ENCODE assay signal across 11 cellular contexts in genomic region chr9:110351009-110351467, GRCh38. TPM values are rescaled to one million over a fixed set of nuclear protein-coding genes. Genes with fewer than 3 reads are reported as not detected.
DNase-seq lines count a peak whose midpoint lies in the region; ATAC-seq, FAIRE-seq and TF ChIP-seq lines count a peak whose summit lies in the region.
"Had no signal": no experiment of that assay in that cellular context is flagged by ENCODE, and none has a peak within 500 bp of the region (broad histone marks: within the 10 kb centered on the region; RNA-seq: fewer than 3 reads in every experiment).

No MANE protein-coding gene starts in this region.

- H3K4me1 Mint-ChIP-seq in T-helper 2 cell treated with Interferon-gamma antibody and Interleukin-4, amounts not matched to agents 5 μg/mL and 100 μg/mL, for 36 hours (ENCODE audit: low read depth): peaks cover 3% of the 10 kb centered on the region
- H3K4me1 Mint-ChIP-seq: nephron progenitor cell had no signal

- no peak for TF ChIP-seq CTCF in HepG2 (CRISPR knock-in tag; IDR thresholded peaks at IDR 0.05)

- WGBS in HepG2 (ENCODE audit: low lambda C conversion rate): 0% methylated on average over 1 of the region's 1 CpG

- TF ChIP-seq RAD21 in HepG2 (CRISPR knock-in tag; IDR thresholded peaks at IDR 0.05): no peak

- in situ Hi-C loops in HepG2 (cut with HindIII; ENCODE audit: extremely low pct_ligation_motif_present, low pct_unique_long_range_greater_than_20kb): no loop called here

- no peak overlapping the region for H3K4me3 ChIP-seq in HepG2 (replicated peaks in 1 of 3; ENCODE audit: insufficient read depth in 1 of 3, low read depth in 2 of 3, low read length in 3 of 3)

- no peak overlapping the region for H3K27ac Mint-ChIP-seq in T-helper 2 cell treated with Interferon-gamma antibody and Interleukin-4, amounts not matched to agents 5 μg/mL and 100 μg/mL, for 36 hours
- H3K27ac Mint-ChIP-seq: nephron progenitor cell had no signal

- no peaks in the 10 kb centered on the region for H3K36me3 ChIP-seq in HepG2 (replicated peaks in 1 of 2; ENCODE audit: control insufficient read depth in 1 of 2, insufficient read depth in 2 of 2, low read length in 2 of 2)

- no peak for ATAC-seq in HepG2

- intact Hi-C loops in HepG2 (cut with micrococcal nuclease; ENCODE audit: unreplicated experiment): no loop called here

- POLR2A ChIA-PET in HepG2 (lab: Yijun Ruan, JAX): no interaction called here

- DNase-seq in A172 (ENCODE audit: low spot score): peak; percentile 99
- peak; percentile 45 for DNase-seq in GM04503 (ENCODE audit: low read depth)
- peak; percentile 31 for DNase-seq in T1000 (lab: John Stamatoyannopoulos, UW)
- DNase-seq in fibroblast of the conjunctiva (ENCODE audit: low read depth): peak; percentile 36
- no peak for DNase-seq in NCI-H526 (lab: John Stamatoyannopoulos, UW)
- DNase-seq in NCI-H2081 treated with DMSO at 0.1 percent for 48 hours (lab: John Stamatoyannopoulos, UW): no peak
- DNase-seq in T-helper 2 cell treated with Interferon-gamma antibody and Interleukin-4, amounts not matched to agents 5 μg/mL and 100 μg/mL, for 36 hours (ENCODE audit: low spot score): no peak
- DNase-seq in HepG2 (ENCODE audit: low spot score): no peak
- DNase-seq: activated naive CD4-positive, alpha-beta T cell; nephron progenitor cell had no signal

- TF ChIP-seq EP300 in HepG2 (IDR thresholded peaks at IDR 0.05; ENCODE audit: low read depth in 2 of 2, low read length in 2 of 2) (no peak), HepG2 (CRISPR knock-in tag; IDR thresholded peaks at IDR 0.05; ENCODE audit: borderline replicate concordance) (no peak)

- no peak overlapping the region for H2AFZ ChIP-seq in HepG2 (ENCODE audit: low read length)

- H3K36me3 Mint-ChIP-seq in T-helper 2 cell treated with Interferon-gamma antibody and Interleukin-4, amounts not matched to agents 5 μg/mL and 100 μg/mL, for 36 hours (ENCODE audit: low read depth): no peaks in the 10 kb centered on the region

- H3K4me3 Mint-ChIP-seq in T-helper 2 cell treated with Interferon-gamma antibody and Interleukin-4, amounts not matched to agents 5 μg/mL and 100 μg/mL, for 36 hours: no peak overlapping the region
- H3K4me3 Mint-ChIP-seq: nephron progenitor cell had no signal

- H3K27me3 Mint-ChIP-seq in T-helper 2 cell treated with Interferon-gamma antibody and Interleukin-4, amounts not matched to agents 5 μg/mL and 100 μg/mL, for 36 hours (ENCODE audit: low read depth): no peaks in the 10 kb centered on the region

- no peaks in the 10 kb centered on the region for H3K27me3 ChIP-seq in HepG2 (ENCODE audit: control insufficient read depth in 1 of 2, insufficient read depth in 2 of 2, low read length in 2 of 2)

- BruUV-seq in HepG2 (replicated peaks; lab: Mats Ljungman, UMichigan): no TSS peak

- no peak for FAIRE-seq in HepG2 (lab: Jason Lieb, UNC)

- no peaks in the 10 kb centered on the region for H3K9me3 Mint-ChIP-seq in T-helper 2 cell treated with Interferon-gamma antibody and Interleukin-4, amounts not matched to agents 5 μg/mL and 100 μg/mL, for 36 hours
- H3K9me3 Mint-ChIP-seq: nephron progenitor cell had no signal

- no peak overlapping the region for H3K4me2 ChIP-seq in HepG2 (ENCODE audit: low read depth, low read length)

- H3K9ac ChIP-seq in HepG2 (ENCODE audit: insufficient read depth, low read depth, low read length): no peak overlapping the region

- no peaks in the 10 kb centered on the region for H3K4me1 ChIP-seq in HepG2 (ENCODE audit: insufficient read depth, low read length)

- H3K79me2 ChIP-seq in HepG2 (ENCODE audit: insufficient read depth, low read length): no peaks in the 10 kb centered on the region

- no peaks in the 10 kb centered on the region for H4K20me1 ChIP-seq in HepG2 (ENCODE audit: insufficient read depth, low read length)

- H3K9me3 ChIP-seq in HepG2 (ENCODE audit: low read length): no peaks in the 10 kb centered on the region

- CTCF ChIA-PET in HepG2 (lab: Yijun Ruan, JAX; ENCODE audit: low intra/inter-chr PET ratio, low total read pairs): no interaction called here

- no peak overlapping the region for H3K27ac ChIP-seq in HepG2 (ENCODE audit: extremely low read length, insufficient read depth, low read length)

- no peak for TF ChIP-seq POLR2A in HepG2 (IDR thresholded peaks at IDR 0.05; ENCODE audit: insufficient read depth in 1 of 2, low read depth in 2 of 2, low read length in 2 of 2)

TF ChIP-seq in HepG2, 621 proteins besides CTCF, POLR2A, EP300 and RAD21 (continues in another document):
- no peak for TF ChIP-seq KDM5B (CRISPR knock-in tag; IDR thresholded peaks at IDR 0.05; ENCODE audit: borderline replicate concordance)
- no peak for TF ChIP-seq ZBTB1 (CRISPR knock-in tag; IDR thresholded peaks at IDR 0.05; ENCODE audit: borderline replicate concordance)
- no peak for TF ChIP-seq ATF1 (CRISPR knock-in tag; IDR thresholded peaks at IDR 0.05)
- no peak for TF ChIP-seq CREB3 (CRISPR knock-in tag; IDR thresholded peaks at IDR 0.05)
- TF ChIP-seq YEATS4 (CRISPR knock-in tag; IDR thresholded peaks at IDR 0.05; ENCODE audit: borderline replicate concordance): no peak
- no peak for TF ChIP-seq ZNF800 (CRISPR knock-in tag; IDR thresholded peaks at IDR 0.05)
- TF ChIP-seq, protein P1, sequence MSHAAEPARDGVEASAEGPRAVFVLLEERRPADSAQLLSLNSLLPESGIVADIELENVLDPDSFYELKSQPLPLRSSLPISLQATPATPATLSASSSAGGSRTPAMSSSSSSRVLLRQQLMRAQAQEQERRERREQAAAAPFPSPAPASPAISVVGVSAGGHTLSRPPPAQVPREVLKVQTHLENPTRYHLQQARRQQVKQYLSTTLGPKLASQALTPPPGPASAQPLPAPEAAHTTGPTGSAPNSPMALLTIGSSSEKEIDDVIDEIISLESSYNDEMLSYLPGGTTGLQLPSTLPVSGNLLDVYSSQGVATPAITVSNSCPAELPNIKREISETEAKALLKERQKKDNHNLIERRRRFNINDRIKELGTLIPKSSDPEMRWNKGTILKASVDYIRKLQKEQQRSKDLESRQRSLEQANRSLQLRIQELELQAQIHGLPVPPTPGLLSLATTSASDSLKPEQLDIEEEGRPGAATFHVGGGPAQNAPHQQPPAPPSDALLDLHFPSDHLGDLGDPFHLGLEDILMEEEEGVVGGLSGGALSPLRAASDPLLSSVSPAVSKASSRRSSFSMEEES (CRISPR knock-in tag; IDR thresholded peaks at IDR 0.05): no peak
- no peak for TF ChIP-seq TRIM24 (CRISPR knock-in tag; IDR thresholded peaks at IDR 0.05)
- TF ChIP-seq ZNF713 (CRISPR knock-in tag; IDR thresholded peaks at IDR 0.05): no peak

RNA-seq across cellular contexts. Expression of gene TXNDC8, which starts 13.4 kb away (rescaled TPM):
- not detected in 2 replicates for total RNA-seq in A172 (2014; rRNA removed; shearing (Covaris generic))
- total RNA-seq in HepG2 (2016; rRNA removed; fragmentation: Illumina TruSeq; extraction: Trizol): not detected in 2 replicates
- total RNA-seq in HepG2 (2016; cell fraction: cytosol; rRNA removed; fragmentation: Illumina TruSeq; extraction: Trizol; ENCODE audit: low read depth): not detected in 2 replicates
- not detected in 2 replicates for total RNA-seq in HepG2 (2016; cell fraction: insoluble cytoplasmic fraction; rRNA removed; fragmentation: Illumina TruSeq; extraction: Trizol)
- total RNA-seq in HepG2 (2016; cell fraction: membrane; rRNA removed; fragmentation: Illumina TruSeq; extraction: Trizol): not detected in 2 replicates
- total RNA-seq in HepG2 (2016; cell fraction: nucleus; rRNA removed; fragmentation: Illumina TruSeq; extraction: Trizol): not detected in 2 replicates
- polyA plus RNA-seq in HepG2 (2011; rRNA removed): not detected in 2 replicates
- polyA plus RNA-seq in HepG2 (2011; cell fraction: cytosol; rRNA removed): not detected in 2 replicates
- polyA plus RNA-seq in HepG2 (2011; cell fraction: nucleus; rRNA removed): not detected in 2 replicates
- not detected in 2 replicates for polyA plus RNA-seq in HepG2 (2012)
- polyA plus RNA-seq in HepG2 (2016; cell fraction: cytosol; fragmentation: Illumina TruSeq; extraction: Trizol; ENCODE audit: low read depth): not detected in 2 replicates
- polyA plus RNA-seq in HepG2 (2016; cell fraction: insoluble cytoplasmic fraction; fragmentation: Illumina TruSeq; extraction: Trizol; ENCODE audit: low read depth): not detected in 2 replicates
- polyA plus RNA-seq in HepG2 (2016; cell fraction: membrane; fragmentation: Illumina TruSeq; extraction: Trizol; ENCODE audit: low read depth): not detected in 2 replicates
- polyA plus RNA-seq in HepG2 (2016; cell fraction: nucleus; fragmentation: Illumina TruSeq; extraction: Trizol; ENCODE audit: insufficient read depth, low read depth): not detected in 2 replicates
- polyA minus RNA-seq in HepG2 (2011; rRNA and poly(A)+ RNA removed; ENCODE audit: low replicate concordance): not detected in 2 replicates
- polyA minus RNA-seq in HepG2 (2011; cell fraction: cytosol; rRNA and poly(A)+ RNA removed): not detected in 2 replicates
- not detected in 2 replicates for polyA minus RNA-seq in HepG2 (2011; cell fraction: nucleus; rRNA and poly(A)+ RNA removed)
- total RNA-seq: T-helper 2 cell treated with Interferon-gamma antibody and Interleukin-4, amounts not matched to agents 100 ng/mL and 5 ng/mL, for 36 hours had no signal

Comparison
In these comparisons a context has a peak if more than half of its experiments do, and no peak if none do; other contexts are left out.
1. DNase-seq: peak in A172 (single experiment), GM04503 (single experiment), T1000 (single experiment) and fibroblast of the conjunctiva (single experiment); none in NCI-H526 (0 of 2), NCI-H2081 treated with DMSO at 0.1 percent for 48 hours (single experiment), T-helper 2 cell treated with Interferon-gamma antibody and Interleukin-4, amounts not matched to agents 5 μg/mL and 100 μg/mL, for 36 hours (single experiment) and HepG2 (single experiment).